1 cellular context compared by ENCODE assay signal in the genomic region with DNA sequence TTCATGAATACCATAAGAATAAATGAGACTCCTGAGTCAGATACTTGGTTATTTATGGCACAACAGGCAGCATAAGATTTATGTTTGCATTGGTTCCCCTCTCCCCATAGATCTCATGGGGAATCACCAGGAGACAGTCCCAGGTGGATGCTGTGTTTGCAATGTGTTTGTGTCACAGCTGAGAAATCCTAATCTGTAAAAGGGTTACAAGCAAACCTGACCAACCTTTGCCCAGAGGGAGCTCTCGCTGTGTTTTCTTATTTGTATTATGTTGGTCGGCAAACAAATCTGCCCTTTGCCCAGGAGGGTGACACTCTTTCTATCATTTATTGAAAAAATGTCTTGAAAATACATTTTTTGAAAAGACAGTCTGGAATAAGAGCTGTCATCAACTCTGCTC.
TF ChIP-seq lines count a peak whose summit lies in the region.

No MANE protein-coding gene starts in this region.

TF ChIP-seq in HepG2, 621 proteins besides CTCF, POLR2A, EP300 and RAD21 (continued from another document):
- TF ChIP-seq FOXA1 (IDR thresholded peaks at IDR 0.05): no peak
- no peak for TF ChIP-seq FOXA1 (CRISPR knock-in tag; IDR thresholded peaks at IDR 0.05)
- TF ChIP-seq ZNF232 (CRISPR knock-in tag; IDR thresholded peaks at IDR 0.05; ENCODE audit: borderline replicate concordance): no peak
- TF ChIP-seq GZF1 (CRISPR knock-in tag; IDR thresholded peaks at IDR 0.05): no peak
- TF ChIP-seq, protein P1, sequence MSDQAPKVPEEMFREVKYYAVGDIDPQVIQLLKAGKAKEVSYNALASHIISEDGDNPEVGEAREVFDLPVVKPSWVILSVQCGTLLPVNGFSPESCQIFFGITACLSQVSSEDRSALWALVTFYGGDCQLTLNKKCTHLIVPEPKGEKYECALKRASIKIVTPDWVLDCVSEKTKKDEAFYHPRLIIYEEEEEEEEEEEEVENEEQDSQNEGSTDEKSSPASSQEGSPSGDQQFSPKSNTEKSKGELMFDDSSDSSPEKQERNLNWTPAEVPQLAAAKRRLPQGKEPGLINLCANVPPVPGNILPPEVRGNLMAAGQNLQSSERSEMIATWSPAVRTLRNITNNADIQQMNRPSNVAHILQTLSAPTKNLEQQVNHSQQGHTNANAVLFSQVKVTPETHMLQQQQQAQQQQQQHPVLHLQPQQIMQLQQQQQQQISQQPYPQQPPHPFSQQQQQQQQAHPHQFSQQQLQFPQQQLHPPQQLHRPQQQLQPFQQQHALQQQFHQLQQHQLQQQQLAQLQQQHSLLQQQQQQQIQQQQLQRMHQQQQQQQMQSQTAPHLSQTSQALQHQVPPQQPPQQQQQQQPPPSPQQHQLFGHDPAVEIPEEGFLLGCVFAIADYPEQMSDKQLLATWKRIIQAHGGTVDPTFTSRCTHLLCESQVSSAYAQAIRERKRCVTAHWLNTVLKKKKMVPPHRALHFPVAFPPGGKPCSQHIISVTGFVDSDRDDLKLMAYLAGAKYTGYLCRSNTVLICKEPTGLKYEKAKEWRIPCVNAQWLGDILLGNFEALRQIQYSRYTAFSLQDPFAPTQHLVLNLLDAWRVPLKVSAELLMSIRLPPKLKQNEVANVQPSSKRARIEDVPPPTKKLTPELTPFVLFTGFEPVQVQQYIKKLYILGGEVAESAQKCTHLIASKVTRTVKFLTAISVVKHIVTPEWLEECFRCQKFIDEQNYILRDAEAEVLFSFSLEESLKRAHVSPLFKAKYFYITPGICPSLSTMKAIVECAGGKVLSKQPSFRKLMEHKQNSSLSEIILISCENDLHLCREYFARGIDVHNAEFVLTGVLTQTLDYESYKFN (CRISPR knock-in tag; conservative IDR thresholded peaks at IDR 0.05): peak; percentile 57
- no peak for TF ChIP-seq ZNF788 (CRISPR knock-in tag; IDR thresholded peaks at IDR 0.05; ENCODE audit: borderline replicate concordance)
- peak; percentile 36; the same call in 1 of the 2 replicates for TF ChIP-seq MIXL1 (CRISPR knock-in tag; IDR thresholded peaks at IDR 0.05)
- peak; percentile 29; the same call in 1 of the 2 replicates for TF ChIP-seq HNF4A (CRISPR knock-in tag; IDR thresholded peaks at IDR 0.05)
- TF ChIP-seq ZNF746 (CRISPR knock-in tag; IDR thresholded peaks at IDR 0.05): no peak
- no peak for TF ChIP-seq FOXP1 (IDR thresholded peaks at IDR 0.05)
- TF ChIP-seq FOXP1 (CRISPR knock-in tag; IDR thresholded peaks at IDR 0.05): peak; percentile 40; the same call in 1 of the 2 replicates
- TF ChIP-seq ARID5B (CRISPR knock-in tag; IDR thresholded peaks at IDR 0.05): 0 out of 2 replicates have a peak, but pooled peaks have one; percentile 11
